Comparison of ENCODE assay signal across 8 cellular contexts in the genomic region with DNA sequence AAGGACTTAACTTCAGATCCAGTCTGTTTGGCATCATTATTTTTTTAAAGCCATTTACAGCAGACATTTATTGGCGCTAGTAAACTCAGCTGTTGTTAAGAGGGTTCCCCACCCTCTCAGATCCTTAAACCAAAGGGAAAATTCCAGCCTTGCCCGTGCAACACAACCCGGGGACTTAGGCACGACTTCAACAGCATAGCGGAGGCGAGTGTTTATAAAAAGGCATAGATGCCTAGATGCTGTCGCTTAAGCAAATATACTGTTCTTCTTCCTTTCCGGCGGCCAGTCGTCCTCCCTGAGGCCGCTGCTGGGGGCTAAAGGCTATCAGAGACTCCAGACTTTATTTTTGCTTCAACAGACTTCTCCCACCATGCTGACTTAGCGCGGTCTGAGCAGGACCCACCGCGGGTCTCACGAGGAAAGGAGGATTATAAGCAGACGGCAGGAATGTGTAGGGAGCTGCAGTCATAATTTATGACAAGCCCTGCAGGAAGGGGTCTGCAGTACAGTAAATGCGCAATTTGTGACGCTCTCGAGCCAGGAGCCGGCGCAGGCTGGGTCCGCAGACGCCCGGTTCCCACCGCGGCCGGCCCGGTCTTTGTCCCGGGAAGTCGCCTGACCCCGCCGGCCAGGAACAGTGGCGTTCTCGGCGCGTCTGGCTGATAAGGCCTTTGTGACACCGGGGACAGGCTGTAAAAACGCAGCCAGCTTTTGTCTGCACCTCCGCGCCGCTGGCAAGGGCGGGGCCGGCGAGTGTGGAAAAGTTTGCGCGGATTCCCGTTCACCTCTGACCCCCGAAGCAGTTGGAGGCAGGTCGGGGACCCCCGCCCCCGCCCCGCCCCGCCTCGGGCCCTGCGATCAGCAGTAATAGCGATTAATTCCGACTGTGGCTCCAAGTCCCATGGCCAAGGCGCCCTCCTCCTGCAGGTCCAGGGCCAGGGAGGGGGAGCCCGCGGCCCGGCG.
DNase-seq lines count a peak whose midpoint lies in the region; ATAC-seq and TF ChIP-seq lines count a peak whose summit lies in the region.
"Had no signal": no experiment of that assay in that cellular context is flagged by ENCODE, and none has a peak within 500 bp of the region (broad histone marks: within the 10 kb centered on the region; RNA-seq: fewer than 3 reads in every experiment).

No MANE protein-coding gene starts in this region.

- no peaks in the 10 kb centered on the region for H3K9me3 ChIP-seq in NT2/D1 (ENCODE audit: insufficient read depth, low read length)
- H3K9me3 ChIP-seq in esophagus muscularis mucosa: no peaks in the 10 kb centered on the region
- H3K9me3 ChIP-seq in lung (ENCODE audit: control insufficient read depth in 2 of 2, insufficient read depth in 1 of 2, low read length in 1 of 2): peaks cover 0 to 2% of the 10 kb centered on the region in 2 donors
- H3K9me3 ChIP-seq in testis: no peaks in the 10 kb centered on the region
- H3K9me3 ChIP-seq in prostate gland: no peaks in the 10 kb centered on the region

- WGBS in esophagus muscularis mucosa: 17% methylated on average over 31 of the region's 63 CpGs
- WGBS in lung, 2 donors: 7 to 13% methylated on average over 58 to 63 of the region's 63 CpGs
- 15 to 28% methylated on average over 39 to 60 of the region's 63 CpGs for WGBS in testis, 2 donors
- 2% methylated on average over 49 of the region's 63 CpGs for WGBS in prostate gland

- TF ChIP-seq POLR2A in esophagus muscularis mucosa (IDR thresholded peaks at IDR 0.05; ENCODE audit: low read depth) (no peak), testis (IDR thresholded peaks at IDR 0.05) (no peak), prostate gland (IDR thresholded peaks at IDR 0.05) (no peak)

- H3K9ac ChIP-seq in NT2/D1 (ENCODE audit: insufficient read length, low read depth): peak overlapping the region; percentile 61

- peaks cover 5 to 6% of the 10 kb centered on the region in 2 donors for H3K4me1 Mint-ChIP-seq in effector memory CD8-positive, alpha-beta T cell (ENCODE audit: low read depth in 2 of 2)

- no peaks in the 10 kb centered on the region for H3K36me3 ChIP-seq in NT2/D1 (ENCODE audit: insufficient read depth, insufficient read length, low read length)
- H3K36me3 ChIP-seq in esophagus muscularis mucosa: no peaks in the 10 kb centered on the region
- H3K36me3 ChIP-seq in lung (ENCODE audit: control insufficient read depth in 2 of 2, insufficient read depth in 2 of 2, low read length in 2 of 2): no peaks in the 10 kb centered on the region
- no peaks in the 10 kb centered on the region for H3K36me3 ChIP-seq in testis (ENCODE audit: low read depth, missing control alignments)
- H3K36me3 ChIP-seq in prostate gland: no peaks in the 10 kb centered on the region

- H3K4me3 ChIP-seq in NT2/D1 (ENCODE audit: insufficient read length, low read depth) (peak overlapping the region; percentile 36), esophagus muscularis mucosa (peak overlapping the region; percentile 38 to 44 (median 44)), lung (no peak overlapping the region), testis (peak overlapping the region; percentile 43 to 65), prostate gland (no peak overlapping the region)

- peak overlapping the region in 2 of 4 donors; percentile 24 to 39 for H3K27ac ChIP-seq in esophagus muscularis mucosa (replicated peaks in 1 of 4)
- H3K27ac ChIP-seq in lung (ENCODE audit: low read depth in 1 of 2, low read length in 1 of 2): peak overlapping the region; percentile 48 to 63
- no peak overlapping the region for H3K27ac ChIP-seq in testis
- no peak overlapping the region for H3K27ac ChIP-seq in prostate gland

- H3K36me3 Mint-ChIP-seq in effector memory CD8-positive, alpha-beta T cell (ENCODE audit: insufficient read depth): no peaks in the 10 kb centered on the region

- intact Hi-C loops in esophagus muscularis mucosa (cut with DNase I): no loop called here
- intact Hi-C loops in testis (cut with DNase I; ENCODE audit: low total_unique reads): no loop called here
- intact Hi-C loops in prostate gland (cut with DNase I): no loop called here

- H3K4me3 Mint-ChIP-seq in effector memory CD8-positive, alpha-beta T cell: no peak overlapping the region
- H3K4me3 Mint-ChIP-seq: activated T-cell treated with anti-CD3 and anti-CD28 coated beads, Interleukin-2, amount 50 U/mL, for 24 hours had no signal

- no peaks in the 10 kb centered on the region for H3K9me3 Mint-ChIP-seq in effector memory CD8-positive, alpha-beta T cell
- H3K9me3 Mint-ChIP-seq: activated T-cell treated with anti-CD3 and anti-CD28 coated beads, Interleukin-2, amount 50 U/mL, for 24 hours had no signal

- no peak for TF ChIP-seq EP300 in esophagus muscularis mucosa (IDR thresholded peaks at IDR 0.05)

- no peak for DNase-seq in NT2/D1 (ENCODE audit: low read depth, low spot score)
- no peak for DNase-seq in esophagus muscularis mucosa (ENCODE audit: extremely low spot score)
- no peak for DNase-seq in lung (ENCODE audit: low spot score)
- peak; percentile 45 for DNase-seq in testis
- no peak for DNase-seq in prostate gland (ENCODE audit: low spot score)
- no peak for DNase-seq in effector memory CD8-positive, alpha-beta T cell
- DNase-seq: activated T-cell treated with anti-CD3 and anti-CD28 coated beads, Interleukin-2, amount 50 U/mL, for 24 hours had no signal

- ATAC-seq in lung (ENCODE audit: insufficient read depth, low FRiP score) (no peak), GM21825 (IDR thresholded peaks at IDR 0.05; ENCODE audit: unreplicated experiment) (no peak)
- ATAC-seq in effector memory CD8-positive, alpha-beta T cell (replicated peaks): no peak

- H3K27me3 Mint-ChIP-seq in effector memory CD8-positive, alpha-beta T cell: peaks cover 45 to 78% of the 10 kb centered on the region in 2 donors

- no peak for TF ChIP-seq CTCF in esophagus muscularis mucosa (IDR thresholded peaks at IDR 0.05)
- no peak for TF ChIP-seq CTCF in lung (IDR thresholded peaks at IDR 0.05; ENCODE audit: control extremely low read depth, extremely low read depth)
- TF ChIP-seq CTCF in testis (IDR thresholded peaks at IDR 0.05): no peak
- no peak for TF ChIP-seq CTCF in prostate gland (IDR thresholded peaks at IDR 0.05)

- peaks cover 1% of the 10 kb centered on the region for H3K4me1 ChIP-seq in NT2/D1 (ENCODE audit: insufficient read depth, insufficient read length)
- H3K4me1 ChIP-seq in esophagus muscularis mucosa: peaks cover 16 to 18% (median 16%) of the 10 kb centered on the region in 4 donors
- H3K4me1 ChIP-seq in lung (ENCODE audit: control insufficient read depth in 2 of 2, insufficient read depth in 2 of 2, low read length in 2 of 2): peaks cover 0 to 6% of the 10 kb centered on the region in 2 donors
- peaks cover 10% of the 10 kb centered on the region for H3K4me1 ChIP-seq in testis
- H3K4me1 ChIP-seq in prostate gland (replicated peaks): peaks cover 12% of the 10 kb centered on the region

- H3K27ac Mint-ChIP-seq in effector memory CD8-positive, alpha-beta T cell: no peak overlapping the region
- H3K27ac Mint-ChIP-seq: activated T-cell treated with anti-CD3 and anti-CD28 coated beads, Interleukin-2, amount 50 U/mL, for 24 hours had no signal

- H3K27me3 ChIP-seq in NT2/D1 (ENCODE audit: insufficient read depth, insufficient read length) (peaks cover 41% of the 10 kb centered on the region), esophagus muscularis mucosa (peaks cover 0 to 96% (median 29%) of the 10 kb centered on the region in 4 donors), lung (ENCODE audit: control insufficient read depth, insufficient read depth) (peaks cover 9% of the 10 kb centered on the region), testis (no peaks in the 10 kb centered on the region), prostate gland (replicated peaks; ENCODE audit: insufficient read depth) (peaks cover 71% of the 10 kb centered on the region)

Comparison
In these comparisons a context has a peak if more than half of its experiments do, and no peak if none do; other contexts are left out.
1. H3K4me3 ChIP-seq: peak in NT2/D1 (single experiment), esophagus muscularis mucosa (4 of 4) and testis (2 of 2); none in lung (single experiment) and prostate gland (0 of 2).
2. H3K27ac ChIP-seq: peak in lung (2 of 2); none in testis (0 of 2) and prostate gland (0 of 2).